29 cellular contexts compared by ENCODE assay signal in genomic region chr2:149089068-149089467, GRCh38. TPM values are rescaled to one million over a fixed set of nuclear protein-coding genes. Genes with fewer than 3 reads are reported as not detected.
"Had no signal": no experiment of that assay in that cellular context is flagged by ENCODE, and none has a peak within 500 bp of the region (broad histone marks: within the 10 kb centered on the region; RNA-seq: fewer than 3 reads in every experiment).

No MANE protein-coding gene starts in this region.

- H3K27ac ChIP-seq: epithelial cell of prostate, gastrocnemius medialis, stomach, tibial artery, upper lobe of right lung had no signal

- H3K27ac Mint-ChIP-seq: activated CD8-positive, alpha-beta memory T cell treated with anti-CD3 and anti-CD28 coated beads, Interleukin-2, amount 10 ng/mL, durations not matched to agents 7 days and 5 days; activated CD8-positive, alpha-beta T cell treated with anti-CD3 and anti-CD28 coated beads, Interleukin-2, amount 10 ng/mL, durations not matched to agents 7 days and 5 days; activated naive CD8-positive, alpha-beta T cell; natural killer cell treated with Interleukin-12 subunit alpha and Interleukin-12 subunit beta and Interleukin-15 and Interleukin-18, amount 100 ng/mL, for 72 hours; stimulated activated naive B cell treated with anti-CD40 and anti-IgM and Interleukin-4, amounts not matched to agents 10 μg/mL and 1 μg/mL and 100 μg/mL, for 72 hours; T-helper 17 cell had no signal

- ATAC-seq: activated CD8-positive, alpha-beta memory T cell treated with anti-CD3 and anti-CD28 coated beads, Interleukin-2, amount 10 ng/mL, durations not matched to agents 7 days and 5 days; activated CD8-positive, alpha-beta T cell treated with anti-CD3 and anti-CD28 coated beads, Interleukin-2, amount 10 ng/mL, durations not matched to agents 7 days and 5 days; gastrocnemius medialis; left cardiac atrium; left ventricle myocardium superior; mucosa of descending colon; natural killer cell treated with Interleukin-12 subunit alpha and Interleukin-12 subunit beta and Interleukin-15 and Interleukin-18, amount 100 ng/mL, for 72 hours; right cardiac atrium; stimulated activated naive B cell treated with anti-CD40 and anti-IgM and Interleukin-4, amounts not matched to agents 10 μg/mL and 1 μg/mL and 100 μg/mL, for 72 hours; T-helper 17 cell; upper lobe of right lung had no signal

- H3K27me3 ChIP-seq: gastrocnemius medialis, stomach, tibial artery, upper lobe of right lung had no signal

- H3K36me3 Mint-ChIP-seq: activated CD8-positive, alpha-beta memory T cell treated with anti-CD3 and anti-CD28 coated beads, Interleukin-2, amount 10 ng/mL, durations not matched to agents 7 days and 5 days; activated naive CD8-positive, alpha-beta T cell; natural killer cell treated with Interleukin-12 subunit alpha and Interleukin-12 subunit beta and Interleukin-15 and Interleukin-18, amount 100 ng/mL, for 72 hours; stimulated activated naive B cell treated with anti-CD40 and anti-IgM and Interleukin-4, amounts not matched to agents 10 μg/mL and 1 μg/mL and 100 μg/mL, for 72 hours had no signal

- H3K36me3 ChIP-seq: gastrocnemius medialis, stomach, tibial artery, upper lobe of right lung had no signal

- H3K4me1 ChIP-seq: gastrocnemius medialis, stomach, upper lobe of right lung had no signal

- DNase-seq: activated CD4-positive, alpha-beta T cell treated with anti-CD3 and anti-CD28 coated beads, Interleukin-2, amount 50 U/mL, for 1 hour; activated CD4-positive, CD25-positive, alpha-beta regulatory T cell treated with anti-CD3 and anti-CD28 coated beads, Interleukin-2, amount 50 U/mL, for 72 hours; activated CD8-positive, alpha-beta memory T cell treated with anti-CD3 and anti-CD28 coated beads, Interleukin-2, amount 10 ng/mL, durations not matched to agents 7 days and 5 days; activated CD8-positive, alpha-beta T cell treated with anti-CD3 and anti-CD28 coated beads, Interleukin-2, amount 10 ng/mL, durations not matched to agents 7 days and 5 days; activated naive CD4-positive, alpha-beta T cell; activated T-cell treated with anti-CD3 and anti-CD28 coated beads, Interleukin-2, amount 50 U/mL, for 48 hours; anterior cingulate cortex; dermis blood vessel endothelial cell; effector CD4-positive, alpha-beta T cell; gastrocnemius medialis; glutamatergic neuron; islet precursor cell; left cardiac atrium; left ventricle myocardium superior; mucosa of descending colon; posterior cingulate gyrus; right cardiac atrium; stimulated activated CD4-positive, alpha-beta T cell treated with anti-CD3 and anti-CD28 coated beads, Interleukin-4, amount 100 ng/mL, for 1 hour; stimulated activated naive B cell treated with anti-CD40 and anti-IgM and Interleukin-4, amounts not matched to agents 10 μg/mL and 1 μg/mL and 100 μg/mL, for 72 hours; stomach; T-helper 17 cell; T1000; tibial artery; upper lobe of right lung had no signal

- H3K4me1 Mint-ChIP-seq: activated CD8-positive, alpha-beta memory T cell treated with anti-CD3 and anti-CD28 coated beads, Interleukin-2, amount 10 ng/mL, durations not matched to agents 7 days and 5 days; stimulated activated naive B cell treated with anti-CD40 and anti-IgM and Interleukin-4, amounts not matched to agents 10 μg/mL and 1 μg/mL and 100 μg/mL, for 72 hours; T-helper 17 cell had no signal

- H3K9me3 Mint-ChIP-seq: natural killer cell treated with Interleukin-12 subunit alpha and Interleukin-12 subunit beta and Interleukin-15 and Interleukin-18, amount 100 ng/mL, for 72 hours; stimulated activated naive B cell treated with anti-CD40 and anti-IgM and Interleukin-4, amounts not matched to agents 10 μg/mL and 1 μg/mL and 100 μg/mL, for 72 hours had no signal

- H3K4me3 Mint-ChIP-seq: activated CD8-positive, alpha-beta memory T cell treated with anti-CD3 and anti-CD28 coated beads, Interleukin-2, amount 10 ng/mL, durations not matched to agents 7 days and 5 days; activated CD8-positive, alpha-beta T cell treated with anti-CD3 and anti-CD28 coated beads, Interleukin-2, amount 10 ng/mL, durations not matched to agents 7 days and 5 days; activated naive CD8-positive, alpha-beta T cell; natural killer cell treated with Interleukin-12 subunit alpha and Interleukin-12 subunit beta and Interleukin-15 and Interleukin-18, amount 100 ng/mL, for 72 hours; stimulated activated naive B cell treated with anti-CD40 and anti-IgM and Interleukin-4, amounts not matched to agents 10 μg/mL and 1 μg/mL and 100 μg/mL, for 72 hours; T-helper 17 cell had no signal

- H3K4me3 ChIP-seq: gastrocnemius medialis, mucosa of descending colon, stomach, tibial artery, upper lobe of right lung had no signal

- H3K9me3 ChIP-seq: gastrocnemius medialis, mucosa of descending colon, stomach, tibial artery, upper lobe of right lung had no signal

RNA-seq across cellular contexts. Expression of gene LYPD6B, which starts 50.6 kb away (rescaled TPM):
- total RNA-seq: activated CD8-positive, alpha-beta memory T cell treated with anti-CD3 and anti-CD28 coated beads, Interleukin-2, amount 10 ng/mL, durations not matched to agents 7 days and 5 days; activated CD8-positive, alpha-beta T cell treated with anti-CD3 and anti-CD28 coated beads, Interleukin-2, amount 10 ng/mL, durations not matched to agents 7 days and 5 days; dermis blood vessel endothelial cell; gastrocnemius medialis; left cardiac atrium; left ventricle myocardium superior; lung microvascular endothelial cell; mesenteric fat pad; natural killer cell treated with Interleukin-12 subunit alpha and Interleukin-12 subunit beta and Interleukin-15 and Interleukin-18, amount 100 ng/mL, for 72 hours; right cardiac atrium had no signal
